34 cellular contexts compared by ENCODE assay signal in the genomic region with DNA sequence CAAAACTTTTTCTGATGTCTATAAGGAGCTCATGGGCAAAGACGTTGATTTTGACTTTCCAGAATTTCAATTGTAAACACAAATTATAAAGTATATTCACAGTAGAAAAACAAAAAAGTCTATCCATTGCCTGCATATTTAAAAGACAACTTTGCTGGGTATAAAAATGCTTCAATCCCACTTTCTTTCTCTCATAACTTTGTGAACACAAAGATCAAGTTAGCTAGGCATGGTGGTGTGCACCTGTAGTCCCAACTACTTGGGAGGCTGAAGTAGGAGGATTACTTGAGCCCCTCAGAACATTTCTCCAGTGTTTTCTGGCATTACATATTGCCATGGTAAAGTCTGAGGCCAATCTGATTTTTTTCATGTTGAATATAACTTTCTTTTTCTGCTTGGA.
"Had no signal": no experiment of that assay in that cellular context is flagged by ENCODE, and none has a peak within 500 bp of the region (broad histone marks: within the 10 kb centered on the region; RNA-seq: fewer than 3 reads in every experiment).

No MANE protein-coding gene starts in this region.

- H3K4me3 ChIP-seq: MG63 had no signal

- H3K36me3 ChIP-seq: MG63 had no signal

- DNase-seq: Karpas-422, Kasumi-1, MG63, MM.1S, MV-4-11, NCI-H1048, NCI-H1092, NCI-H1092 treated with DMSO at 0.1 percent for 48 hours, NCI-H1105, NCI-H1105 treated with DMSO at 0.1 percent for 48 hours, NCI-H1417, NCI-H1417 treated with DMSO at 0.1 percent for 48 hours, NCI-H1436, NCI-H1436 treated with DMSO at 0.1 percent for 48 hours, NCI-H146, NCI-H1694, NCI-H1694 treated with DMSO at 0.1 percent for 48 hours, NCI-H187, NCI-H187 treated with DMSO at 0.1 percent for 48 hours, NCI-H1930, NCI-H2029, NCI-H2029 treated with DMSO at 0.1 percent for 48 hours, NCI-H2081, NCI-H2081 treated with DMSO at 0.1 percent for 48 hours, NCI-H2107, NCI-H2171, NCI-H2171 treated with DMSO at 0.1 percent for 48 hours, NCI-H2227 treated with DMSO at 0.1 percent for 48 hours, NCI-H226, NCI-H345, NCI-H446, NCI-H446 treated with DMSO at 0.1 percent for 48 hours, NCI-H510A, NCI-H510A treated with DMSO at 0.1 percent for 48 hours had no signal

- H3K27me3 ChIP-seq: MG63 had no signal
